ENCODE assay signal across 8 cellular contexts in genomic region chr22:46115755-46116490, GRCh38. TPM values are rescaled to one million over a fixed set of nuclear protein-coding genes. Genes with fewer than 3 reads are reported as not detected.
DNase-seq lines count a peak whose midpoint lies in the region; ATAC-seq, FAIRE-seq and TF ChIP-seq lines count a peak whose summit lies in the region.

No MANE protein-coding gene starts in this region.

- no peaks in the 10 kb centered on the region for H3K9me3 ChIP-seq in body of pancreas
- no peaks in the 10 kb centered on the region for H3K9me3 ChIP-seq in stomach

- H3K4me1 ChIP-seq in body of pancreas (peaks cover 67% of the 10 kb centered on the region), stomach (peaks cover 49 to 78% (median 59%) of the 10 kb centered on the region in 4 donors)

- FAIRE-seq in RCC 7860 (lab: Jason Lieb, UNC): no peak

- TF ChIP-seq EP300 in stomach (IDR thresholded peaks at IDR 0.05): no peak

- H3K27me3 ChIP-seq in body of pancreas (no peaks in the 10 kb centered on the region), layer of hippocampus (ENCODE audit: control insufficient read depth, insufficient read depth, low read length) (no peaks in the 10 kb centered on the region), stomach (no peaks in the 10 kb centered on the region), H7 (ENCODE audit: control insufficient read depth, insufficient read depth, low read length) (no peaks in the 10 kb centered on the region)

- TF ChIP-seq CTCF in body of pancreas (IDR thresholded peaks at IDR 0.05) (no peak), stomach (IDR thresholded peaks at IDR 0.05) (no peak)

- H3K27ac ChIP-seq in body of pancreas: peak overlapping the region; percentile 59 to 79 (median 71)
- peak overlapping the region; percentile 38 for H3K27ac ChIP-seq in layer of hippocampus (ENCODE audit: low read depth, low read length)
- peak overlapping the region; percentile 39 to 91 (median 86) for H3K27ac ChIP-seq in stomach

- TF ChIP-seq POLR2A in body of pancreas (IDR thresholded peaks at IDR 0.05) (peak in 1 of 3 donors; percentile 4), stomach (IDR thresholded peaks at IDR 0.05) (no peak)

- H3K4me3 ChIP-seq in body of pancreas (no peak overlapping the region), stomach (no peak overlapping the region), H7 (ENCODE audit: insufficient read depth, low read depth, low read length) (no peak overlapping the region)

- intact Hi-C loops in body of pancreas (cut with DNase I) (loop anchor here (5.0 kb wide), 1 partner anchor 114 kb away; no protein-coding TSS in a partner anchor), stomach (cut with DNase I; ENCODE audit: low total_unique reads) (loop anchor here (5.0 kb wide), 1 partner anchor 114 kb away; no protein-coding TSS in a partner anchor)

- WGBS in body of pancreas, 2 donors: 25 to 36% methylated on average over 19 to 23 of the region's 23 CpGs
- WGBS in stomach, 5 donors: 27 to 52% (median 40%) methylated on average over 20 to 23 of the region's 23 CpGs

- DNase-seq in body of pancreas (peak in 1 of 4 donors; percentile 51), stomach (no peak), NCI-H2227 treated with DMSO at 0.1 percent for 48 hours (lab: John Stamatoyannopoulos, UW) (no peak), H7 (no peak), RCC 7860 (ENCODE audit: low spot score) (no peak)

- H3K36me3 ChIP-seq in body of pancreas (replicated peaks in 1 of 2; ENCODE audit: insufficient read depth in 1 of 2, low read depth in 2 of 2) (peaks cover 3 to 8% of the 10 kb centered on the region in 2 donors), stomach (peaks cover 21 to 34% (median 30%) of the 10 kb centered on the region in 4 donors), H7 (replicated peaks; ENCODE audit: control insufficient read depth, insufficient read depth, low read length) (no peaks in the 10 kb centered on the region)

- ATAC-seq in GM18867 (IDR thresholded peaks at IDR 0.05; ENCODE audit: unreplicated experiment) (peak; percentile 11), body of pancreas (peak; percentile 6), HG02759 (IDR thresholded peaks at IDR 0.05; ENCODE audit: unreplicated experiment) (no peak)

RNA-seq across cellular contexts. Expression of gene PPARA, which starts 34.4 kb away (rescaled TPM):
- total RNA-seq in body of pancreas (10 to 100 TPM; 15.8 to 19.8 TPM), stomach (10 to 100 TPM in 4 of 5 donors, 1 to 10 TPM in 1; 8.2 to 28.8 (median 19.4) TPM)
- polyA plus RNA-seq in stomach: 1 to 10 TPM; 3.4 to 8.6 (median 5.3) TPM
- total RNA-seq in H7 (2014; rRNA removed; shearing (Covaris generic)): 1.2 and 7.8 TPM in 2 replicates
